Comparison of ENCODE assay signal across 8 cellular contexts in the genomic region with DNA sequence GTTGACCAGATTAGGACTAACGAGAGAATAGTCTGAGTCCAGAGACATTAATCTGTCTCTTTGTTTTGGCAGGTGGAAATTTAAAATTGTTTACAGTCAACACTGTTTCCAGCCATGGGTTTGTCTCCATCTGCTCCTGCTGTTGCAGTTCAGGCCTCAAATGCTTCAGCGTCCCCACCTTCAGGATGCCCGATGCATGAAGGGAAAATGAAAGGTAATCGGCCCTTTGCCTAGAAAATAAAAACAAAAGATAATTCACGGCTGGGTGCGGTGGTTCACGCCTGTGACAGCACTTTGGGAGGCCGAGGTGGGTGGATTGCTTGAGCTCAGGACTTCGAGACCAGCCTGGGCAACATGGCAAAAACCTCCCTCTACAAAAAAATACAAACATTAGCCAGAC. TPM values are rescaled to one million over a fixed set of nuclear protein-coding genes. Genes with fewer than 3 reads are reported as not detected.
DNase-seq lines count a peak whose midpoint lies in the region; ATAC-seq, FAIRE-seq and TF ChIP-seq lines count a peak whose summit lies in the region.

No MANE protein-coding gene starts in this region.

- H3K27ac Mint-ChIP-seq in activated CD4-positive, alpha-beta T cell treated with anti-CD3 and anti-CD28 coated beads, Interleukin-2, amount 10 ng/mL, durations not matched to agents 7 days and 5 days = peak overlapping the region; percentile 98
- peak overlapping the region; percentile 96 for H3K27ac Mint-ChIP-seq in astrocyte (ENCODE audit: unreplicated experiment)

- no peak for TF ChIP-seq POLR2A in thyroid gland (IDR thresholded peaks at IDR 0.05)

- CTCF ChIA-PET in activated CD4-positive, alpha-beta T cell treated with anti-CD3 and anti-CD28 coated beads, Interleukin-2, amount 10 ng/mL, durations not matched to agents 7 days and 5 days (lab: Charles Lee) = no interaction called here

- peak overlapping the region; percentile 97 for H3K9ac ChIP-seq in astrocyte (ENCODE audit: low read length)
- peak overlapping the region; percentile 65 to 95 for H3K9ac ChIP-seq in liver (ENCODE audit: low read depth in 1 of 2, low read length in 2 of 2)

- FAIRE-seq in astrocyte (lab: Jason Lieb, UNC) = no peak

- H3K27me3 Mint-ChIP-seq in activated CD4-positive, alpha-beta T cell treated with anti-CD3 and anti-CD28 coated beads, Interleukin-2, amount 10 ng/mL, durations not matched to agents 7 days and 5 days = no peaks in the 10 kb centered on the region
- H3K27me3 Mint-ChIP-seq in astrocyte (ENCODE audit: low read depth, unreplicated experiment) = no peaks in the 10 kb centered on the region

- peaks cover 32% of the 10 kb centered on the region for H3K4me1 Mint-ChIP-seq in activated CD4-positive, alpha-beta T cell treated with anti-CD3 and anti-CD28 coated beads, Interleukin-2, amount 10 ng/mL, durations not matched to agents 7 days and 5 days
- H3K4me1 Mint-ChIP-seq in astrocyte (ENCODE audit: low read depth, unreplicated experiment) = peaks cover 14% of the 10 kb centered on the region

- H3K4me3 ChIP-seq in astrocyte (ENCODE audit: insufficient read depth, low read depth, low read length) = peak overlapping the region; percentile 80
- H3K4me3 ChIP-seq in liver (ENCODE audit: low read depth in 1 of 3, low read length in 3 of 3) = peak overlapping the region; percentile 66 to 87 (median 71)
- peak overlapping the region in 1 of 3 donors; percentile 42 for H3K4me3 ChIP-seq in thyroid gland (replicated peaks in 1 of 3)

- peaks cover 12% of the 10 kb centered on the region for H3K36me3 ChIP-seq in astrocyte (ENCODE audit: insufficient read depth, low read length)
- H3K36me3 ChIP-seq in liver (ENCODE audit: control insufficient read depth in 4 of 4, insufficient read depth in 3 of 4, low read depth in 1 of 4, low read length in 3 of 4) = peaks cover 0 to 17% (median 9%) of the 10 kb centered on the region in 4 donors
- H3K36me3 ChIP-seq in thyroid gland = peaks cover 9 to 17% of the 10 kb centered on the region in 2 donors

- H3K27ac ChIP-seq in astrocyte (ENCODE audit: low read depth, low read length) = peak overlapping the region; percentile 93
- H3K27ac ChIP-seq in liver (ENCODE audit: low read depth in 1 of 2, low read length in 2 of 2) = peak overlapping the region in 1 of 2 donors; percentile 92
- peak overlapping the region; percentile 41 to 77 (median 65) for H3K27ac ChIP-seq in thyroid gland

- ATAC-seq in GM19455 (IDR thresholded peaks at IDR 0.05; ENCODE audit: unreplicated experiment) (no peak), HG02798 (IDR thresholded peaks at IDR 0.05; ENCODE audit: poor library complexity, unreplicated experiment) (no peak)

- POLR2A ChIA-PET in activated CD4-positive, alpha-beta T cell treated with anti-CD3 and anti-CD28 coated beads, Interleukin-2, amount 10 ng/mL, durations not matched to agents 7 days and 5 days (lab: Charles Lee) = no interaction called here

- H3K9me3 Mint-ChIP-seq in activated CD4-positive, alpha-beta T cell treated with anti-CD3 and anti-CD28 coated beads, Interleukin-2, amount 10 ng/mL, durations not matched to agents 7 days and 5 days = no peaks in the 10 kb centered on the region
- no peaks in the 10 kb centered on the region for H3K9me3 Mint-ChIP-seq in astrocyte (ENCODE audit: unreplicated experiment)

- no peaks in the 10 kb centered on the region for H3K9me3 ChIP-seq in astrocyte (ENCODE audit: insufficient read depth, low read depth, low read length)
- no peaks in the 10 kb centered on the region for H3K9me3 ChIP-seq in liver (ENCODE audit: control insufficient read depth in 4 of 4, low read length in 3 of 4)
- no peaks in the 10 kb centered on the region for H3K9me3 ChIP-seq in thyroid gland

- WGBS in liver = 29% methylated on average over 9 of the region's 9 CpGs
- 40 to 52% methylated on average over 9 of the region's 9 CpGs for WGBS in thyroid gland, 2 donors

- peaks cover 15% of the 10 kb centered on the region for H3K36me3 Mint-ChIP-seq in activated CD4-positive, alpha-beta T cell treated with anti-CD3 and anti-CD28 coated beads, Interleukin-2, amount 10 ng/mL, durations not matched to agents 7 days and 5 days (ENCODE audit: low read depth)
- no peaks in the 10 kb centered on the region for H3K36me3 Mint-ChIP-seq in astrocyte (ENCODE audit: low read depth, unreplicated experiment)

- H2AFZ ChIP-seq in astrocyte (ENCODE audit: low read depth, low read length) = no peak overlapping the region

- H3K4me3 Mint-ChIP-seq in activated CD4-positive, alpha-beta T cell treated with anti-CD3 and anti-CD28 coated beads, Interleukin-2, amount 10 ng/mL, durations not matched to agents 7 days and 5 days = no peak overlapping the region
- H3K4me3 Mint-ChIP-seq in astrocyte (ENCODE audit: unreplicated experiment) = peak overlapping the region; percentile 91

- no peak for TF ChIP-seq RAD21 in liver (IDR thresholded peaks at IDR 0.05)

- H3K79me2 ChIP-seq in astrocyte (ENCODE audit: insufficient read depth, low read length) = peaks cover 32% of the 10 kb centered on the region

- peaks cover 8% of the 10 kb centered on the region for H4K20me1 ChIP-seq in astrocyte (ENCODE audit: insufficient read depth, low read length)

- peaks cover 16% of the 10 kb centered on the region for H3K4me1 ChIP-seq in astrocyte (ENCODE audit: insufficient read depth, low read length)
- peaks cover 0 to 12% (median 9%) of the 10 kb centered on the region in 4 donors for H3K4me1 ChIP-seq in liver (ENCODE audit: control insufficient read depth in 4 of 4, insufficient read depth in 4 of 4, low read length in 3 of 4)
- peaks cover 0 to 5% of the 10 kb centered on the region in 2 donors for H3K4me1 ChIP-seq in thyroid gland

- no peak for DNase-seq in activated CD4-positive, alpha-beta T cell treated with anti-CD3 and anti-CD28 coated beads, Interleukin-2, amount 10 ng/mL, durations not matched to agents 7 days and 5 days
- DNase-seq in activated CD4-positive, alpha-beta T cell treated with anti-CD3 and anti-CD28 coated beads, Interleukin-2, amount 50 U/mL, for 4 hours = no peak
- DNase-seq in astrocyte (ENCODE audit: low read depth) = no peak
- no peak for DNase-seq in thyroid gland
- no peak for DNase-seq in GM10266 (ENCODE audit: extremely low spot score)

- H3K4me2 ChIP-seq in astrocyte (ENCODE audit: low read length) = peak overlapping the region; percentile 91

- intact Hi-C loops in thyroid gland (cut with DNase I) = no loop called here

- TF ChIP-seq CTCF in astrocyte (IDR thresholded peaks at IDR 0.05; ENCODE audit: insufficient read depth, low read depth, low read length) (no peak), liver (IDR thresholded peaks at IDR 0.05; ENCODE audit: low read depth, low read length, missing input control) (no peak), thyroid gland (IDR thresholded peaks at IDR 0.05) (no peak), GM10266 (IDR thresholded peaks at IDR 0.05; ENCODE audit: control insufficient read depth, insufficient read depth, low read depth, missing control alignments) (no peak)

- H3K27me3 ChIP-seq in astrocyte (ENCODE audit: insufficient read depth, low read length) (no peaks in the 10 kb centered on the region), liver (ENCODE audit: control insufficient read depth in 4 of 4, insufficient read depth in 4 of 4, low read length in 3 of 4) (no peaks in the 10 kb centered on the region), thyroid gland (no peaks in the 10 kb centered on the region)

TF ChIP-seq in liver, 16 proteins besides CTCF, POLR2A, EP300 and RAD21 (continues in another document):
- TF ChIP-seq HNF4G (IDR thresholded peaks at IDR 0.05) (no peak), TAF1 (conservative IDR thresholded peaks at IDR 0.05) (no peak), YY1 (IDR thresholded peaks at IDR 0.05) (no peak), FOXA1 (IDR thresholded peaks at IDR 0.05) (no peak), NR2F2 (IDR thresholded peaks at IDR 0.05) (no peak)
- TF ChIP-seq, protein P1, sequence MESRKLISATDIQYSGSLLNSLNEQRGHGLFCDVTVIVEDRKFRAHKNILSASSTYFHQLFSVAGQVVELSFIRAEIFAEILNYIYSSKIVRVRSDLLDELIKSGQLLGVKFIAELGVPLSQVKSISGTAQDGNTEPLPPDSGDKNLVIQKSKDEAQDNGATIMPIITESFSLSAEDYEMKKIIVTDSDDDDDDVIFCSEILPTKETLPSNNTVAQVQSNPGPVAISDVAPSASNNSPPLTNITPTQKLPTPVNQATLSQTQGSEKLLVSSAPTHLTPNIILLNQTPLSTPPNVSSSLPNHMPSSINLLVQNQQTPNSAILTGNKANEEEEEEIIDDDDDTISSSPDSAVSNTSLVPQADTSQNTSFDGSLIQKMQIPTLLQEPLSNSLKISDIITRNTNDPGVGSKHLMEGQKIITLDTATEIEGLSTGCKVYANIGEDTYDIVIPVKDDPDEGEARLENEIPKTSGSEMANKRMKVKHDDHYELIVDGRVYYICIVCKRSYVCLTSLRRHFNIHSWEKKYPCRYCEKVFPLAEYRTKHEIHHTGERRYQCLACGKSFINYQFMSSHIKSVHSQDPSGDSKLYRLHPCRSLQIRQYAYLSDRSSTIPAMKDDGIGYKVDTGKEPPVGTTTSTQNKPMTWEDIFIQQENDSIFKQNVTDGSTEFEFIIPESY (IDR thresholded peaks at IDR 0.05) = no peak
- TF ChIP-seq, protein P2, sequence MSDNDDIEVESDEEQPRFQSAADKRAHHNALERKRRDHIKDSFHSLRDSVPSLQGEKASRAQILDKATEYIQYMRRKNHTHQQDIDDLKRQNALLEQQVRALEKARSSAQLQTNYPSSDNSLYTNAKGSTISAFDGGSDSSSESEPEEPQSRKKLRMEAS (IDR thresholded peaks at IDR 0.05) = no peak

RNA-seq across cellular contexts. Expression of a gene that starts 0.8 kb away (rescaled TPM):
- total RNA-seq in activated CD4-positive, alpha-beta T cell treated with anti-CD3 and anti-CD28 coated beads, Interleukin-2, amount 10 ng/mL, durations not matched to agents 7 days and 5 days = 10 to 100 TPM; 16.4 to 17.2 TPM
- total RNA-seq in astrocyte (38.0 and 39.2 TPM in 2 replicates), liver (10 to 100 TPM; 11.2 to 13.9 TPM), thyroid gland (10 to 100 TPM in 2 of 4 donors, 1 to 10 TPM in 2; 5.8 to 12.5 (median 9.8) TPM)
- polyA plus RNA-seq in liver = 10 to 100 TPM; 14.7 to 16.0 TPM
